1 cellular context compared by ENCODE assay signal in the genomic region with DNA sequence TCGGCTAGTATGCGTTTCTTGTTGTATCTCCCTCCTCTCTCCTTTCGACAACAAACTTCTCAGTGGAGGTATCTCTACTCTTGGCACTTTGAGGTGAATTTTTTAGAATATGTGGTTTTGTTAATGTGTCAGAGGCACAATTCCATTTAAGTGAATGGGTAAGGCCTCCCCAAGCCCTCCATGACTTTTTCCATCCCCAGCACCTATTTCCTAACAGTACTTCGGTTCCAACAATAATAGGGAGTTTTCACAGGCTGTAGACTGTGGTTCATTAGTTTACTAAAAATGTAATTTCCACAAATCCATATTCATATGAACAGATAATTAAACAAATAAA.
TF ChIP-seq lines count a peak whose summit lies in the region.

No MANE protein-coding gene starts in this region.

TF ChIP-seq in liver, 16 proteins besides CTCF, POLR2A, EP300 and RAD21 (continued from another document):
- TF ChIP-seq, protein P1, sequence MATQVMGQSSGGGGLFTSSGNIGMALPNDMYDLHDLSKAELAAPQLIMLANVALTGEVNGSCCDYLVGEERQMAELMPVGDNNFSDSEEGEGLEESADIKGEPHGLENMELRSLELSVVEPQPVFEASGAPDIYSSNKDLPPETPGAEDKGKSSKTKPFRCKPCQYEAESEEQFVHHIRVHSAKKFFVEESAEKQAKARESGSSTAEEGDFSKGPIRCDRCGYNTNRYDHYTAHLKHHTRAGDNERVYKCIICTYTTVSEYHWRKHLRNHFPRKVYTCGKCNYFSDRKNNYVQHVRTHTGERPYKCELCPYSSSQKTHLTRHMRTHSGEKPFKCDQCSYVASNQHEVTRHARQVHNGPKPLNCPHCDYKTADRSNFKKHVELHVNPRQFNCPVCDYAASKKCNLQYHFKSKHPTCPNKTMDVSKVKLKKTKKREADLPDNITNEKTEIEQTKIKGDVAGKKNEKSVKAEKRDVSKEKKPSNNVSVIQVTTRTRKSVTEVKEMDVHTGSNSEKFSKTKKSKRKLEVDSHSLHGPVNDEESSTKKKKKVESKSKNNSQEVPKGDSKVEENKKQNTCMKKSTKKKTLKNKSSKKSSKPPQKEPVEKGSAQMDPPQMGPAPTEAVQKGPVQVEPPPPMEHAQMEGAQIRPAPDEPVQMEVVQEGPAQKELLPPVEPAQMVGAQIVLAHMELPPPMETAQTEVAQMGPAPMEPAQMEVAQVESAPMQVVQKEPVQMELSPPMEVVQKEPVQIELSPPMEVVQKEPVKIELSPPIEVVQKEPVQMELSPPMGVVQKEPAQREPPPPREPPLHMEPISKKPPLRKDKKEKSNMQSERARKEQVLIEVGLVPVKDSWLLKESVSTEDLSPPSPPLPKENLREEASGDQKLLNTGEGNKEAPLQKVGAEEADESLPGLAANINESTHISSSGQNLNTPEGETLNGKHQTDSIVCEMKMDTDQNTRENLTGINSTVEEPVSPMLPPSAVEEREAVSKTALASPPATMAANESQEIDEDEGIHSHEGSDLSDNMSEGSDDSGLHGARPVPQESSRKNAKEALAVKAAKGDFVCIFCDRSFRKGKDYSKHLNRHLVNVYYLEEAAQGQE (IDR thresholded peaks at IDR 0.05) = no peak
- TF ChIP-seq NR2F2 (IDR thresholded peaks at IDR 0.05) = no peak
- no peak for TF ChIP-seq FOXA1 (IDR thresholded peaks at IDR 0.05)
- TF ChIP-seq HNF4G (IDR thresholded peaks at IDR 0.05) = no peak
- no peak for TF ChIP-seq FOXA2 (IDR thresholded peaks at IDR 0.05)
- TF ChIP-seq TAF1 (conservative IDR thresholded peaks at IDR 0.05) = no peak
- TF ChIP-seq EGR1 (IDR thresholded peaks at IDR 0.05; ENCODE audit: low read depth in 2 of 2) = no peak
